9 cellular contexts compared by ENCODE assay signal in genomic region chr3:8972614-8973013, GRCh38. TPM values are rescaled to one million over a fixed set of nuclear protein-coding genes. Genes with fewer than 3 reads are reported as not detected.
DNase-seq lines count a peak whose midpoint lies in the region; ATAC-seq and TF ChIP-seq lines count a peak whose summit lies in the region.
"Had no signal": no experiment of that assay in that cellular context is flagged by ENCODE, and none has a peak within 500 bp of the region (broad histone marks: within the 10 kb centered on the region; RNA-seq: fewer than 3 reads in every experiment).

No MANE protein-coding gene starts in this region.

- DNase-seq in Calu3 (peak; percentile 32), HAP-1 (ENCODE audit: low spot score in 2 of 2) (peak; percentile 23 to 60), RPMI8226 (peak; percentile 36), fibroblast of pulmonary artery (ENCODE audit: low read depth) (peak; percentile 49), NCI-H1417 treated with DMSO at 0.1 percent for 48 hours (lab: John Stamatoyannopoulos, UW) (no peak)
- DNase-seq in activated CD8-positive, alpha-beta memory T cell treated with anti-CD3 and anti-CD28 coated beads, Interleukin-2, amount 10 ng/mL, durations not matched to agents 7 days and 5 days = no peak
- DNase-seq: stimulated activated CD4-positive, alpha-beta T cell treated with anti-CD3 and anti-CD28 coated beads, Interleukin-12 subunit alpha, Interleukin-12 subunit beta, amount 100 ng/mL, for 4 hours had no signal

- no peaks in the 10 kb centered on the region for H3K36me3 Mint-ChIP-seq in Calu3 (ENCODE audit: insufficient read depth, unreplicated experiment)
- H3K36me3 Mint-ChIP-seq in activated CD8-positive, alpha-beta memory T cell treated with anti-CD3 and anti-CD28 coated beads, Interleukin-2, amount 10 ng/mL, durations not matched to agents 7 days and 5 days = no peaks in the 10 kb centered on the region

- no peak overlapping the region for H3K4me3 Mint-ChIP-seq in Calu3 (ENCODE audit: low read depth, unreplicated experiment)
- no peak overlapping the region for H3K4me3 Mint-ChIP-seq in activated CD8-positive, alpha-beta memory T cell treated with anti-CD3 and anti-CD28 coated beads, Interleukin-2, amount 10 ng/mL, durations not matched to agents 7 days and 5 days

- no peak for ATAC-seq in activated CD8-positive, alpha-beta memory T cell treated with anti-CD3 and anti-CD28 coated beads, Interleukin-2, amount 10 ng/mL, durations not matched to agents 7 days and 5 days
- ATAC-seq in HG03175 (IDR thresholded peaks at IDR 0.05; ENCODE audit: unreplicated experiment) (no peak), HG02678 (IDR thresholded peaks at IDR 0.05; ENCODE audit: unreplicated experiment) (no peak)

- no peaks in the 10 kb centered on the region for H3K9me3 ChIP-seq in HAP-1

- H3K9me3 Mint-ChIP-seq in Calu3 (ENCODE audit: low read depth, unreplicated experiment) = no peaks in the 10 kb centered on the region
- no peaks in the 10 kb centered on the region for H3K9me3 Mint-ChIP-seq in activated CD8-positive, alpha-beta memory T cell treated with anti-CD3 and anti-CD28 coated beads, Interleukin-2, amount 10 ng/mL, durations not matched to agents 7 days and 5 days (ENCODE audit: low read depth)

- no peak overlapping the region for H3K27ac Mint-ChIP-seq in Calu3 (ENCODE audit: unreplicated experiment)
- no peak overlapping the region for H3K27ac Mint-ChIP-seq in activated CD8-positive, alpha-beta memory T cell treated with anti-CD3 and anti-CD28 coated beads, Interleukin-2, amount 10 ng/mL, durations not matched to agents 7 days and 5 days

- no peak overlapping the region for H3K4me3 ChIP-seq in HAP-1
- H3K4me3 ChIP-seq in fibroblast of pulmonary artery (replicated peaks; ENCODE audit: low read depth, low read length) = no peak overlapping the region

- H3K27me3 Mint-ChIP-seq in Calu3 (ENCODE audit: unreplicated experiment) = no peaks in the 10 kb centered on the region
- peaks cover 18% of the 10 kb centered on the region for H3K27me3 Mint-ChIP-seq in activated CD8-positive, alpha-beta memory T cell treated with anti-CD3 and anti-CD28 coated beads, Interleukin-2, amount 10 ng/mL, durations not matched to agents 7 days and 5 days

- no TSS peak for BruUV-seq in Calu3 (replicated peaks; lab: Mats Ljungman, UMichigan)

- CTCF ChIA-PET in Calu3 (lab: Charles Lee) = interaction anchor here (1.7 kb wide), 1 partner anchor 330 kb away, joined by 8 read pairs; no protein-coding TSS in a partner anchor
- CTCF ChIA-PET in activated CD8-positive, alpha-beta memory T cell treated with anti-CD3 and anti-CD28 coated beads, Interleukin-2, amount 10 ng/mL, durations not matched to agents 7 days and 5 days (lab: Charles Lee) = interaction anchor here (0.6 to 7.7 kb wide), 5 partner anchors 15 to 330 kb away, joined by 3 to 64 read pairs (median 6); no protein-coding TSS in a partner anchor

- intact Hi-C loops in Calu3 (cut with micrococcal nuclease; ENCODE audit: unreplicated experiment) = no loop called here

- H3K4me1 ChIP-seq in HAP-1 = no peaks in the 10 kb centered on the region

- in situ Hi-C loops in HAP-1 (cut with MboI; ENCODE audit: low sequenced_read_pairs) = loop anchor here (5.0 kb wide), 2 partner anchors 95 to 330 kb away; no protein-coding TSS in a partner anchor

- H3K36me3 ChIP-seq in HAP-1 (replicated peaks) = no peaks in the 10 kb centered on the region

- no peak for TF ChIP-seq CTCF in Calu3 (IDR thresholded peaks at IDR 0.05; ENCODE audit: unreplicated experiment)
- TF ChIP-seq CTCF in fibroblast of pulmonary artery (IDR thresholded peaks at IDR 0.05; ENCODE audit: low read length, missing control alignments) = no peak

- no peaks in the 10 kb centered on the region for H3K4me1 Mint-ChIP-seq in Calu3 (ENCODE audit: low read depth, unreplicated experiment)
- H3K4me1 Mint-ChIP-seq in activated CD8-positive, alpha-beta memory T cell treated with anti-CD3 and anti-CD28 coated beads, Interleukin-2, amount 10 ng/mL, durations not matched to agents 7 days and 5 days = peaks cover 4% of the 10 kb centered on the region

- H3K27me3 ChIP-seq in HAP-1 (ENCODE audit: low read depth) = peaks cover 15% of the 10 kb centered on the region

RNA-seq across cellular contexts. Expression of gene RAD18, which starts 9.3 kb away (rescaled TPM):
- total RNA-seq in Calu3 (2022) = 20.7 and 25.8 TPM in 2 replicates
- total RNA-seq in activated CD8-positive, alpha-beta memory T cell treated with anti-CD3 and anti-CD28 coated beads, Interleukin-2, amount 10 ng/mL, durations not matched to agents 7 days and 5 days = 10 to 100 TPM; 35.4 to 37.6 TPM

Comparison
In these comparisons a context has a peak if more than half of its experiments do, and no peak if none do; other contexts are left out.
1. DNase-seq: peak in Calu3 (single experiment), HAP-1 (2 of 2), RPMI8226 (single experiment) and fibroblast of pulmonary artery (single experiment); none in activated CD8-positive, alpha-beta memory T cell treated with anti-CD3 and anti-CD28 coated beads, Interleukin-2, amount 10 ng/mL, durations not matched to agents 7 days and 5 days (single experiment) and NCI-H1417 treated with DMSO at 0.1 percent for 48 hours (single experiment).